Comparison of ENCODE assay signal across 22 cellular contexts in genomic region chr20:61184194-61184593, GRCh38.
DNase-seq lines count a peak whose midpoint lies in the region; ATAC-seq, FAIRE-seq and TF ChIP-seq lines count a peak whose summit lies in the region.
"Had no signal": no experiment of that assay in that cellular context is flagged by ENCODE, and none has a peak within 500 bp of the region (broad histone marks: within the 10 kb centered on the region; RNA-seq: fewer than 3 reads in every experiment).

No MANE protein-coding gene starts in this region.

- H3K4me2 ChIP-seq in skeletal muscle satellite cell (ENCODE audit: low read length): peak overlapping the region; percentile 34
- H3K4me2 ChIP-seq: GM23338 had no signal

- H3K9me3 Mint-ChIP-seq in activated CD4-positive, alpha-beta T cell treated with anti-CD3 and anti-CD28 coated beads for 36 hours (ENCODE audit: low read depth): no peaks in the 10 kb centered on the region
- H3K9me3 Mint-ChIP-seq: GM23338 had no signal

- H3K27ac ChIP-seq in RWPE2 (ENCODE audit: poor library complexity, severe bottlenecking): peak overlapping the region; percentile 99
- H3K27ac ChIP-seq: SJCRH30 had no signal

- CTCF ChIA-PET in activated CD4-positive, alpha-beta T cell treated with anti-CD3 and anti-CD28 coated beads for 36 hours (lab: Charles Lee): no interaction called here

- H3K4me1 ChIP-seq in RWPE2 (ENCODE audit: insufficient read depth, poor library complexity, severe bottlenecking) (peaks cover 45% of the 10 kb centered on the region), skeletal muscle satellite cell (ENCODE audit: control insufficient read depth, insufficient read depth, low read length) (peaks cover 45% of the 10 kb centered on the region)

- H3K4me3 ChIP-seq in RWPE2 (ENCODE audit: severe bottlenecking) (no peak overlapping the region), skeletal muscle satellite cell (ENCODE audit: low read length) (no peak overlapping the region)
- H3K4me3 ChIP-seq: GM12878, GM23338, SJCRH30 had no signal

- H3K27me3 ChIP-seq in RWPE2 (ENCODE audit: insufficient read depth, poor library complexity, severe bottlenecking) (no peaks in the 10 kb centered on the region), skeletal muscle satellite cell (ENCODE audit: control insufficient read depth, insufficient read depth, low read length) (no peaks in the 10 kb centered on the region)

- POLR2A ChIA-PET in activated CD4-positive, alpha-beta T cell treated with anti-CD3 and anti-CD28 coated beads for 36 hours (lab: Charles Lee): no interaction called here

- peak; percentile 1; the same call in 1 of the 3 replicates for ATAC-seq in RWPE2 (ENCODE audit: low read depth)
- ATAC-seq in activated CD4-positive, alpha-beta T cell treated with anti-CD3 and anti-CD28 coated beads for 36 hours: no peak
- ATAC-seq: GM12878, GM23338 had no signal

- peak; percentile 84 for FAIRE-seq in G401.6 (lab: Jason Lieb, UNC)
- FAIRE-seq: GM12878, GM18507 had no signal

- no peaks in the 10 kb centered on the region for H3K36me3 Mint-ChIP-seq in activated CD4-positive, alpha-beta T cell treated with anti-CD3 and anti-CD28 coated beads for 36 hours (ENCODE audit: low read depth)
- H3K36me3 Mint-ChIP-seq: CD4-positive, CD25-positive, alpha-beta regulatory T cell had no signal

- H3K27ac Mint-ChIP-seq in activated CD4-positive, alpha-beta T cell treated with anti-CD3 and anti-CD28 coated beads for 36 hours: no peak overlapping the region
- H3K27ac Mint-ChIP-seq: B cell; CD4-positive, CD25-positive, alpha-beta regulatory T cell; GM23338 had no signal

- no peak overlapping the region for H3K4me3 Mint-ChIP-seq in activated CD4-positive, alpha-beta T cell treated with anti-CD3 and anti-CD28 coated beads for 36 hours
- H3K4me3 Mint-ChIP-seq: B cell; CD4-positive, CD25-positive, alpha-beta regulatory T cell; GM23338 had no signal

- H3K4me1 Mint-ChIP-seq in activated CD4-positive, alpha-beta T cell treated with anti-CD3 and anti-CD28 coated beads for 36 hours: no peaks in the 10 kb centered on the region
- H3K4me1 Mint-ChIP-seq: B cell; CD4-positive, CD25-positive, alpha-beta regulatory T cell; GM23338 had no signal

- TF ChIP-seq CTCF in RWPE2 (IDR thresholded peaks at IDR 0.05; ENCODE audit: poor library complexity, severe bottlenecking): no peak

- H3K9ac ChIP-seq in skeletal muscle satellite cell (ENCODE audit: low read depth, low read length): peak overlapping the region; percentile 78

- DNase-seq in RWPE2 (ENCODE audit: low spot score) (no peak), islet precursor cell (peak; percentile 33), H4 (ENCODE audit: low spot score) (no peak), UCSD-AML1 (lab: John Stamatoyannopoulos, UW; ENCODE audit: unreplicated experiment) (no peak)
- DNase-seq in activated CD4-positive, alpha-beta T cell treated with anti-CD3 and anti-CD28 coated beads for 36 hours: no peak
- DNase-seq: CD4-positive, CD25-positive, alpha-beta regulatory T cell; DMS79; Karpas-422; NCI-H1105 treated with DMSO at 0.1 percent for 48 hours; NCI-H1694 treated with DMSO at 0.1 percent for 48 hours; NCI-H226; NCI-H524 treated with DMSO at 0.1 percent for 48 hours; NK-92 treated with Interleukin-12 subunit alpha and Interleukin-12 subunit beta, amount 100 ng/mL, for 24 hours; OCI-M1; RPMI8226; SJCRH30 had no signal

- H3K36me3 ChIP-seq in RWPE2 (ENCODE audit: low read depth): no peaks in the 10 kb centered on the region
- no peaks in the 10 kb centered on the region for H3K36me3 ChIP-seq in skeletal muscle satellite cell (ENCODE audit: insufficient read depth, low read length)
- H3K36me3 ChIP-seq: SJCRH30 had no signal

- intact Hi-C loops in activated CD4-positive, alpha-beta T cell treated with anti-CD3 and anti-CD28 coated beads for 36 hours (cut with DNase I, micrococcal nuclease): no loop called here

- H3K27me3 Mint-ChIP-seq in activated CD4-positive, alpha-beta T cell treated with anti-CD3 and anti-CD28 coated beads for 36 hours: peaks cover 9% of the 10 kb centered on the region
- H3K27me3 Mint-ChIP-seq: B cell; CD4-positive, CD25-positive, alpha-beta regulatory T cell had no signal

- H3K9me3 ChIP-seq in RWPE2 (ENCODE audit: severe bottlenecking) (no peaks in the 10 kb centered on the region), skeletal muscle satellite cell (replicated peaks; ENCODE audit: low read length) (no peaks in the 10 kb centered on the region)
- H3K9me3 ChIP-seq: SJCRH30 had no signal
